Comparison of ENCODE assay signal across 13 cellular contexts in genomic region chr2:10135296-10136089, GRCh38. TPM values are rescaled to one million over a fixed set of nuclear protein-coding genes. Genes with fewer than 3 reads are reported as not detected.
DNase-seq lines count a peak whose midpoint lies in the region; ATAC-seq and TF ChIP-seq lines count a peak whose summit lies in the region.
"Had no signal": no experiment of that assay in that cellular context is flagged by ENCODE, and none has a peak within 500 bp of the region (broad histone marks: within the 10 kb centered on the region; RNA-seq: fewer than 3 reads in every experiment).

No MANE protein-coding gene starts in this region.

- ATAC-seq in DND-41 (ENCODE audit: insufficient read depth, low read depth) (peak; percentile 8; the same call in 2 of the 3 replicates), GM18867 (IDR thresholded peaks at IDR 0.05; ENCODE audit: unreplicated experiment) (no peak)

- no peaks in the 10 kb centered on the region for H3K9me3 Mint-ChIP-seq in chondrocyte (ENCODE audit: low read depth)

- H3K27ac ChIP-seq in A673 (ENCODE audit: low read depth, low read length, poor library complexity, severe bottlenecking), result no peak overlapping the region
- no peak overlapping the region for H3K27ac ChIP-seq in DND-41 (ENCODE audit: low read length)
- H3K27ac ChIP-seq: vagina had no signal

- H3K27me3 ChIP-seq in A673 (replicated peaks; ENCODE audit: insufficient read depth, low read depth, low read length, poor library complexity) (no peaks in the 10 kb centered on the region), DND-41 (ENCODE audit: insufficient read depth, low read length, poor library complexity) (no peaks in the 10 kb centered on the region)
- H3K27me3 ChIP-seq: vagina had no signal

- no peaks in the 10 kb centered on the region for H3K27me3 Mint-ChIP-seq in chondrocyte (ENCODE audit: low read depth)

- peaks cover 91% of the 10 kb centered on the region for H3K79me2 ChIP-seq in DND-41 (ENCODE audit: insufficient read depth, low read length)

- peaks cover 2% of the 10 kb centered on the region for H3K36me3 Mint-ChIP-seq in chondrocyte (ENCODE audit: low read depth)

- CTCF ChIA-PET in A673 (lab: Charles Lee), result no interaction called here

- H3K4me1 Mint-ChIP-seq in chondrocyte (ENCODE audit: low read depth), result no peaks in the 10 kb centered on the region

- BruUV-seq in A673 (replicated peaks; lab: Mats Ljungman, UMichigan), result no TSS peak

- H3K4me3 Mint-ChIP-seq in chondrocyte (ENCODE audit: unreplicated experiment), result no peak overlapping the region

- H3K9me3 ChIP-seq in A673 (ENCODE audit: low read depth, low read length, poor library complexity, severe bottlenecking) (no peaks in the 10 kb centered on the region), DND-41 (ENCODE audit: insufficient read depth, low read length, severe bottlenecking) (no peaks in the 10 kb centered on the region)
- H3K9me3 ChIP-seq: vagina had no signal

- POLR2A ChIA-PET in A673 (lab: Charles Lee; ENCODE audit: low non-redundant PET), result interaction anchor here (0.6 kb wide), 1 partner anchor 12 kb away, joined by 3 read pairs; no protein-coding TSS in a partner anchor

- no peak overlapping the region for H2AFZ ChIP-seq in DND-41 (ENCODE audit: low read depth, low read length)

- no peak overlapping the region for H3K4me2 ChIP-seq in DND-41 (ENCODE audit: insufficient read depth, low read length)

- H4K20me1 ChIP-seq in DND-41 (ENCODE audit: insufficient read depth, low read length), result peaks cover 83% of the 10 kb centered on the region

- no peak overlapping the region for H3K4me3 ChIP-seq in A673 (ENCODE audit: low read depth, low read length, poor library complexity, severe bottlenecking)
- no peak overlapping the region for H3K4me3 ChIP-seq in DND-41 (ENCODE audit: low read depth in 1 of 2, low read length in 2 of 2)
- H3K4me3 ChIP-seq: vagina had no signal

- intact Hi-C loops in A673 (cut with micrococcal nuclease; ENCODE audit: unreplicated experiment), result no loop called here

- DNase-seq in A673 (ENCODE audit: low spot score) (peak; percentile 83), DND-41 (no peak), NCI-H2171 (lab: John Stamatoyannopoulos, UW) (peak; percentile 62), dermis blood vessel endothelial cell (peak; percentile 27), SHP77 treated with DMSO at 0.1 percent for 48 hours (lab: John Stamatoyannopoulos, UW) (no peak), chondrocyte (ENCODE audit: low spot score) (no peak), middle frontal gyrus (ENCODE audit: extremely low spot score, low spot score) (no peak)
- DNase-seq: activated CD4-positive, alpha-beta T cell treated with anti-CD3 and anti-CD28 coated beads for 48 hours; caudate nucleus; hypothalamus; NCI-H510A treated with DMSO at 0.1 percent for 48 hours had no signal

- H3K9ac ChIP-seq in DND-41 (ENCODE audit: low read depth, low read length), result no peak overlapping the region

- H3K4me1 ChIP-seq in A673 (ENCODE audit: insufficient read depth, low read length, poor library complexity, severe bottlenecking), result no peaks in the 10 kb centered on the region
- H3K4me1 ChIP-seq in DND-41 (ENCODE audit: insufficient read depth, low read length), result peaks cover 42% of the 10 kb centered on the region
- H3K4me1 ChIP-seq: vagina had no signal

- H3K36me3 ChIP-seq in A673 (ENCODE audit: insufficient read depth, low read length, poor library complexity, severe bottlenecking) (peaks cover 15% of the 10 kb centered on the region), DND-41 (ENCODE audit: insufficient read depth, low read length) (peaks cover 84% of the 10 kb centered on the region)
- H3K36me3 ChIP-seq: vagina had no signal

- TF ChIP-seq CTCF in A673 (conservative IDR thresholded peaks at IDR 0.05; ENCODE audit: low read depth, low read length), result no peak
- TF ChIP-seq CTCF in DND-41 (IDR thresholded peaks at IDR 0.05; ENCODE audit: borderline replicate concordance, extremely low read depth, low read length, poor library complexity, severe bottlenecking), result no peak
- TF ChIP-seq CTCF in chondrocyte (IDR thresholded peaks at IDR 0.05), result no peak

- H3K27ac Mint-ChIP-seq in chondrocyte (ENCODE audit: unreplicated experiment), result no peak overlapping the region

RNA-seq across cellular contexts. Expression of gene RRM2, which starts 13.0 kb away (rescaled TPM):
- 414 and 486 TPM in 2 replicates for total RNA-seq in A673 (2021)
- total RNA-seq in dermis blood vessel endothelial cell, result 19.9 and 90.8 TPM in 2 replicates
- 25.7 to 48.3 TPM (median 26.0 TPM) in 3 replicates for total RNA-seq in chondrocyte

RNA-seq across cellular contexts. Expression of gene CYS1, which starts 55.3 kb away (rescaled TPM):
- total RNA-seq in A673 (2021) (not detected in 2 replicates), dermis blood vessel endothelial cell (0.74 and 1.2 TPM in 2 replicates), chondrocyte (4.9 to 7.0 TPM (median 5.4 TPM) in 3 replicates)

Comparison
In these comparisons a context has a peak if more than half of its experiments do, and no peak if none do; other contexts are left out.
1. DNase-seq: peak in A673 (single experiment), NCI-H2171 (single experiment) and dermis blood vessel endothelial cell (single experiment); none in DND-41 (single experiment), SHP77 treated with DMSO at 0.1 percent for 48 hours (single experiment), chondrocyte (single experiment) and middle frontal gyrus (single experiment).